Comparison of ENCODE assay signal across 8 cellular contexts in the genomic region with DNA sequence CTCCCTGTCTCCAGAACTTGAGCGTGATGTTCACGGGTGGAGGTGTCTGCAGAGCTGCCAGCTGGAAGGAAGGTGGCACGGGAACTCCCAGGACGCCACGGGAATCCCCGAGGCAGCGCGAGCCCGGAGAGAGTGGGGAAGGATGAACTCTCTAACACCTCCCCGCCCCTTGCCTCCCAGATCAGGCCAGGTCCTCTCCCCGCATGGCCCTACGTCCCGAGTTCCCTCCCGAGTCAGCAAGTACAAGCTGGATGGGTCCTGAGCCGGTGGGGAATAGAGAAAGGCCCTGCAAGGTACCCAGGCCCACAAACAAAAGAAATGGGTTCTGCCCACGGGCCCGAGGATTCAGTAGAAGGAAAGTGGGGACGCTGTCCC. TPM values are rescaled to one million over a fixed set of nuclear protein-coding genes. Genes with fewer than 3 reads are reported as not detected.
DNase-seq lines count a peak whose midpoint lies in the region; ATAC-seq and TF ChIP-seq lines count a peak whose summit lies in the region.
"Not testable (repeated sequence)": the region's sequence is repeated elsewhere in the genome, so short reads cannot be mapped to it uniquely, and the experiment has no call there.

No MANE protein-coding gene starts in this region.

- H3K9me3 ChIP-seq in esophagus squamous epithelium; mononuclear cell (ENCODE audit: low read depth, low read length): not testable (repeated sequence)

- not testable (repeated sequence) for H3K27ac Mint-ChIP-seq in activated T-cell treated with anti-CD3 and anti-CD28 coated beads, Interleukin-2, amount 50 U/mL, for 72 hours

- peaks cover 0 to 10% (median 0%) of the 10 kb centered on the region in 3 donors for H3K4me1 ChIP-seq in esophagus squamous epithelium
- H3K4me1 ChIP-seq in mononuclear cell (ENCODE audit: insufficient read depth, low read length): not testable (repeated sequence)

- TF ChIP-seq CTCF in BJ (IDR thresholded peaks at IDR 0.05; ENCODE audit: insufficient read depth, low read depth, low read length); esophagus squamous epithelium (IDR thresholded peaks at IDR 0.05): not testable (repeated sequence)

- not testable (repeated sequence) for TF ChIP-seq POLR2A in esophagus squamous epithelium (IDR thresholded peaks at IDR 0.05)

- not testable (repeated sequence) for H3K27me3 Mint-ChIP-seq in activated T-cell treated with anti-CD3 and anti-CD28 coated beads, Interleukin-2, amount 50 U/mL, for 72 hours (ENCODE audit: low read depth)

- H3K4me1 Mint-ChIP-seq in activated T-cell treated with anti-CD3 and anti-CD28 coated beads, Interleukin-2, amount 50 U/mL, for 72 hours (ENCODE audit: low read depth): peaks cover 36% of the 10 kb centered on the region

- intact Hi-C loops in esophagus squamous epithelium (cut with DNase I): not testable (repeated sequence)

- POLR2A ChIA-PET in BJ (lab: Charles Lee): not testable (repeated sequence)

- peak overlapping the region in 1 of 2 donors; percentile 73 for H3K4me3 Mint-ChIP-seq in activated T-cell treated with anti-CD3 and anti-CD28 coated beads, Interleukin-2, amount 50 U/mL, for 72 hours

- peak; percentile 39 for ATAC-seq in GM19035 (IDR thresholded peaks at IDR 0.05; ENCODE audit: unreplicated experiment)
- ATAC-seq in HG02798 (IDR thresholded peaks at IDR 0.05; ENCODE audit: poor library complexity, unreplicated experiment): peak; percentile 43
- peak; percentile 37 to 53 for ATAC-seq in activated T-cell treated with anti-CD3 and anti-CD28 coated beads, Interleukin-2, amount 50 U/mL, for 72 hours (replicated peaks in 1 of 2)
- peak; percentile 24 for ATAC-seq in stimulated activated naive CD8-positive, alpha-beta T cell treated with anti-CD3 and anti-CD28 coated beads, Interleukin-15, Interleukin-2, amounts not matched to agents 100 U/mL and 50 U/mL, for 24 hours

- H3K4me3 ChIP-seq in BJ (ENCODE audit: low read depth, low read length) (peak overlapping the region; percentile 37), esophagus squamous epithelium (peak overlapping the region; percentile 32 to 57 (median 48)), mononuclear cell (ENCODE audit: low read length) (peak overlapping the region; percentile 26)

- DNase-seq in BJ (ENCODE audit: low read depth); activated T-cell treated with anti-CD3 and anti-CD28 coated beads, Interleukin-2, amount 50 U/mL, for 72 hours; esophagus squamous epithelium (lab: John Stamatoyannopoulos, UW); stimulated activated naive CD8-positive, alpha-beta T cell treated with anti-CD3 and anti-CD28 coated beads, Interleukin-15, Interleukin-2, amounts not matched to agents 100 U/mL and 50 U/mL, for 24 hours: not testable (repeated sequence)
- peak; percentile 40 for DNase-seq in NCI-H1092 treated with DMSO at 0.1 percent for 48 hours (lab: John Stamatoyannopoulos, UW)

- H3K27me3 ChIP-seq in BJ (ENCODE audit: control insufficient read depth, insufficient read depth, low read length); esophagus squamous epithelium; mononuclear cell (ENCODE audit: insufficient read depth, low read length): not testable (repeated sequence)

- H3K36me3 Mint-ChIP-seq in activated T-cell treated with anti-CD3 and anti-CD28 coated beads, Interleukin-2, amount 50 U/mL, for 72 hours (ENCODE audit: insufficient read depth in 2 of 2): not testable (repeated sequence)

- CTCF ChIA-PET in BJ (lab: Yijun Ruan, JAX): not testable (repeated sequence)

- WGBS in esophagus squamous epithelium, 2 donors: no CpG with 5 or more reads among the region's 18 CpGs

- not testable (repeated sequence) for H3K36me3 ChIP-seq in BJ (ENCODE audit: control insufficient read depth, insufficient read depth, low read length); esophagus squamous epithelium

- peak overlapping the region in 3 of 4 donors; percentile 44 to 67 (median 56) for H3K27ac ChIP-seq in esophagus squamous epithelium

- not testable (repeated sequence) for H3K9me3 Mint-ChIP-seq in activated T-cell treated with anti-CD3 and anti-CD28 coated beads, Interleukin-2, amount 50 U/mL, for 72 hours

RNA-seq across cellular contexts. Expression of gene DHRS4L2, which starts 17.8 kb away (rescaled TPM):
- polyA plus RNA-seq in BJ (2011; rRNA removed): 12.5 and 15.0 TPM in 2 replicates
- polyA minus RNA-seq in BJ (2011; rRNA and poly(A)+ RNA removed): 8.5 and 10.0 TPM in 2 replicates
- 10 to 100 TPM; 24.7 to 27.2 TPM for total RNA-seq in activated T-cell treated with anti-CD3 and anti-CD28 coated beads, Interleukin-2, amount 50 U/mL, for 72 hours
- total RNA-seq in esophagus squamous epithelium (10 to 100 TPM in 3 of 4 donors, 1 to 10 TPM in 1; 9.4 to 35.6 (median 27.2) TPM), mononuclear cell (5.6 TPM)

RNA-seq across cellular contexts. Expression of gene CARMIL3, which starts 45.3 kb away (rescaled TPM):
- 0.02 and 0.04 TPM in 2 replicates for polyA plus RNA-seq in BJ (2011; rRNA removed)
- polyA minus RNA-seq in BJ (2011; rRNA and poly(A)+ RNA removed): 0.05 TPM in 2 replicates
- 1 to 10 TPM; 1.9 to 2.1 TPM for total RNA-seq in activated T-cell treated with anti-CD3 and anti-CD28 coated beads, Interleukin-2, amount 50 U/mL, for 72 hours
- total RNA-seq in esophagus squamous epithelium (1 to 10 TPM in 2 of 4 donors, under 1 TPM in 2; 0.38 to 1.2 (median 0.86) TPM), mononuclear cell (0.52 TPM)

RNA-seq across cellular contexts. Expression of gene DHRS4, which starts 52.9 kb away (rescaled TPM):
- 24.3 and 24.7 TPM in 2 replicates for polyA plus RNA-seq in BJ (2011; rRNA removed)
- 4.2 and 5.2 TPM in 2 replicates for polyA minus RNA-seq in BJ (2011; rRNA and poly(A)+ RNA removed)
- 10 to 100 TPM; 21.6 to 24.4 TPM for total RNA-seq in activated T-cell treated with anti-CD3 and anti-CD28 coated beads, Interleukin-2, amount 50 U/mL, for 72 hours
- total RNA-seq in esophagus squamous epithelium (10 to 100 TPM; 27.5 to 46.0 (median 38.0) TPM), mononuclear cell (14.1 TPM)
